Comparison of ENCODE assay signal across 18 cellular contexts in genomic region chr9:131429121-131430012, GRCh38. TPM values are rescaled to one million over a fixed set of nuclear protein-coding genes. Genes with fewer than 3 reads are reported as not detected.
A peak's percentile ranks its signal among the peaks of the same experiment; 100 is the strongest.
DNase-seq lines count a peak whose midpoint lies in the region; TF ChIP-seq lines count a peak whose summit lies in the region.
"Had no signal": no experiment of that assay in that cellular context is flagged by ENCODE, and none has a peak within 500 bp of the region (broad histone marks: within the 10 kb centered on the region; RNA-seq: fewer than 3 reads in every experiment).

No MANE protein-coding gene starts in this region.

- H3K9me3 ChIP-seq in HUES64 (ENCODE audit: insufficient read depth, low read depth, low read length) (no peaks in the 10 kb centered on the region), neural progenitor cell (ENCODE audit: low read depth) (no peaks in the 10 kb centered on the region)

- H3K36me3 ChIP-seq in HUES64 (ENCODE audit: insufficient read depth, low read length), result peaks cover 52% of the 10 kb centered on the region
- no peaks in the 10 kb centered on the region for H3K36me3 ChIP-seq in neural progenitor cell

- H3K27ac ChIP-seq in HUES64 (ENCODE audit: low read depth, low read length) (peak overlapping the region; percentile 16; the same call in 1 of the 2 replicates), neural progenitor cell (peak overlapping the region; percentile 53)
- H3K27ac ChIP-seq: WERI-Rb-1 had no signal

- peaks cover 57% of the 10 kb centered on the region for H3F3A ChIP-seq in neural progenitor cell (ENCODE audit: low read depth)

- H3K36me3 Mint-ChIP-seq in T-helper 1 cell treated with Interleukin-12 subunit alpha and Interleukin-12 subunit beta and Interleukin-4 antibody, amounts not matched to agents 30 μg/mL and 1 μg/mL, for 36 hours (ENCODE audit: low read depth), result peaks cover 25% of the 10 kb centered on the region
- H3K36me3 Mint-ChIP-seq in chondrocyte (ENCODE audit: low read depth) (peaks cover 6% of the 10 kb centered on the region), neural progenitor cell (peaks cover 41% of the 10 kb centered on the region), CD14-positive monocyte (peaks cover 33 to 35% of the 10 kb centered on the region in 2 donors)

- H3K4me1 Mint-ChIP-seq in T-helper 1 cell treated with Interleukin-12 subunit alpha and Interleukin-12 subunit beta and Interleukin-4 antibody, amounts not matched to agents 30 μg/mL and 1 μg/mL, for 36 hours (ENCODE audit: low read depth), result peaks cover 28% of the 10 kb centered on the region
- H3K4me1 Mint-ChIP-seq in chondrocyte (ENCODE audit: low read depth), result peaks cover 39% of the 10 kb centered on the region
- peaks cover 18% of the 10 kb centered on the region for H3K4me1 Mint-ChIP-seq in neural progenitor cell
- H3K4me1 Mint-ChIP-seq in CD14-positive monocyte, result peaks cover 3% of the 10 kb centered on the region

- H3K9ac ChIP-seq in HUES64 (ENCODE audit: low read depth, low read length), result no peak overlapping the region
- no peak overlapping the region for H3K9ac ChIP-seq in neural progenitor cell

- H2AFZ ChIP-seq in neural progenitor cell (replicated peaks), result no peak overlapping the region

- H3K27me3 ChIP-seq in HUES64 (ENCODE audit: insufficient read depth, low read length) (no peaks in the 10 kb centered on the region), neural progenitor cell (no peaks in the 10 kb centered on the region)

- H3K4me1 ChIP-seq in HUES64 (ENCODE audit: insufficient read depth, low read length) (peaks cover 35% of the 10 kb centered on the region), neural progenitor cell (peaks cover 21% of the 10 kb centered on the region)

- no peaks in the 10 kb centered on the region for H3K27me3 Mint-ChIP-seq in T-helper 1 cell treated with Interleukin-12 subunit alpha and Interleukin-12 subunit beta and Interleukin-4 antibody, amounts not matched to agents 30 μg/mL and 1 μg/mL, for 36 hours (ENCODE audit: low read depth)
- no peaks in the 10 kb centered on the region for H3K27me3 Mint-ChIP-seq in chondrocyte (ENCODE audit: low read depth)
- H3K27me3 Mint-ChIP-seq in neural progenitor cell (ENCODE audit: insufficient read depth, low read depth), result no peaks in the 10 kb centered on the region
- peaks cover 0 to 2% (median 0%) of the 10 kb centered on the region in 3 donors for H3K27me3 Mint-ChIP-seq in CD14-positive monocyte (ENCODE audit: low read depth in 3 of 3)
- H3K27me3 Mint-ChIP-seq: dendritic cell treated with granulocyte-macrophage colony-stimulating factor and Interleukin-4, amounts not matched to agents 40 ng/mL and 50 ng/mL, for 4 days had no signal

- H3K9me3 Mint-ChIP-seq in T-helper 1 cell treated with Interleukin-12 subunit alpha and Interleukin-12 subunit beta and Interleukin-4 antibody, amounts not matched to agents 30 μg/mL and 1 μg/mL, for 36 hours, result no peaks in the 10 kb centered on the region
- no peaks in the 10 kb centered on the region for H3K9me3 Mint-ChIP-seq in chondrocyte (ENCODE audit: low read depth)
- H3K9me3 Mint-ChIP-seq in neural progenitor cell, result no peaks in the 10 kb centered on the region
- H3K9me3 Mint-ChIP-seq in CD14-positive monocyte, result peaks cover 0 to 1% (median 0%) of the 10 kb centered on the region in 7 donors
- H3K9me3 Mint-ChIP-seq: dendritic cell treated with granulocyte-macrophage colony-stimulating factor and Interleukin-4, amounts not matched to agents 40 ng/mL and 50 ng/mL, for 4 days had no signal

- intact Hi-C loops in CD14-positive monocyte (cut with micrococcal nuclease), result no loop called here

- peaks cover 100% of the 10 kb centered on the region for H3K79me2 ChIP-seq in neural progenitor cell (ENCODE audit: low read depth)

- H3K4me3 Mint-ChIP-seq in T-helper 1 cell treated with Interleukin-12 subunit alpha and Interleukin-12 subunit beta and Interleukin-4 antibody, amounts not matched to agents 30 μg/mL and 1 μg/mL, for 36 hours, result no peak overlapping the region
- no peak overlapping the region for H3K4me3 Mint-ChIP-seq in chondrocyte (ENCODE audit: unreplicated experiment)
- no peak overlapping the region for H3K4me3 Mint-ChIP-seq in neural progenitor cell
- no peak overlapping the region for H3K4me3 Mint-ChIP-seq in CD14-positive monocyte
- H3K4me3 Mint-ChIP-seq: dendritic cell treated with granulocyte-macrophage colony-stimulating factor and Interleukin-4, amounts not matched to agents 40 ng/mL and 50 ng/mL, for 4 days had no signal

- H3K4me2 ChIP-seq in neural progenitor cell, result no peak overlapping the region

- H3K4me3 ChIP-seq in HUES64 (ENCODE audit: low read length), result no peak overlapping the region
- H3K4me3 ChIP-seq in neural progenitor cell, result no peak overlapping the region
- H3K4me3 ChIP-seq: GM12878 had no signal

- DNase-seq in T-helper 1 cell (no peak), chondrocyte (ENCODE audit: low spot score) (no peak), neural progenitor cell (ENCODE audit: low spot score) (no peak), NCI-H524 treated with DMSO at 0.1 percent for 48 hours (lab: John Stamatoyannopoulos, UW) (no peak), CD14-positive monocyte (ENCODE audit: low spot score) (no peak), NCI-H510A (lab: John Stamatoyannopoulos, UW) (no peak)
- DNase-seq: 8988T, activated gamma-delta T cell, DMS53, NCI-H1105, NCI-H748 treated with DMSO at 0.1 percent for 48 hours, SIG-M5, small intestine, WERI-Rb-1 had no signal

- H3K27ac Mint-ChIP-seq in T-helper 1 cell treated with Interleukin-12 subunit alpha and Interleukin-12 subunit beta and Interleukin-4 antibody, amounts not matched to agents 30 μg/mL and 1 μg/mL, for 36 hours, result peak overlapping the region; percentile 5
- peak overlapping the region; percentile 69 for H3K27ac Mint-ChIP-seq in chondrocyte (ENCODE audit: unreplicated experiment)
- H3K27ac Mint-ChIP-seq in neural progenitor cell, result no peak overlapping the region
- H3K27ac Mint-ChIP-seq in CD14-positive monocyte, result peak overlapping the region in 3 of 7 donors; percentile 40 to 83 (median 71)
- H3K27ac Mint-ChIP-seq: dendritic cell treated with granulocyte-macrophage colony-stimulating factor and Interleukin-4, amounts not matched to agents 40 ng/mL and 50 ng/mL, for 4 days had no signal

- 91% methylated on average over 10 of the region's 10 CpGs for WGBS in HUES64

- TF ChIP-seq CTCF in chondrocyte (IDR thresholded peaks at IDR 0.05) (no peak), neural progenitor cell (IDR thresholded peaks at IDR 0.05) (no peak), CD14-positive monocyte (IDR thresholded peaks at IDR 0.05) (no peak)

- peaks cover 100% of the 10 kb centered on the region for H4K20me1 ChIP-seq in neural progenitor cell (ENCODE audit: low read depth)

RNA-seq across cellular contexts. Expression of gene PRRC2B, which starts 35.5 kb away (rescaled TPM):
- polyA plus RNA-seq in HUES64 (2013, experiment 1 of 2), result 85.6 TPM
- polyA plus RNA-seq in HUES64 (2013, experiment 2 of 2), result 111 TPM
- 233 to 235 TPM (median 235 TPM) in 3 replicates for total RNA-seq in chondrocyte
- 139 and 148 TPM in 2 replicates for total RNA-seq in neural progenitor cell (ENCODE audit: low replicate concordance)
- polyA plus RNA-seq in CD14-positive monocyte, result 1 to 10 TPM; 2.8 to 8.6 TPM
